ENCODE assay signal across 1 cellular context in the genomic region with DNA sequence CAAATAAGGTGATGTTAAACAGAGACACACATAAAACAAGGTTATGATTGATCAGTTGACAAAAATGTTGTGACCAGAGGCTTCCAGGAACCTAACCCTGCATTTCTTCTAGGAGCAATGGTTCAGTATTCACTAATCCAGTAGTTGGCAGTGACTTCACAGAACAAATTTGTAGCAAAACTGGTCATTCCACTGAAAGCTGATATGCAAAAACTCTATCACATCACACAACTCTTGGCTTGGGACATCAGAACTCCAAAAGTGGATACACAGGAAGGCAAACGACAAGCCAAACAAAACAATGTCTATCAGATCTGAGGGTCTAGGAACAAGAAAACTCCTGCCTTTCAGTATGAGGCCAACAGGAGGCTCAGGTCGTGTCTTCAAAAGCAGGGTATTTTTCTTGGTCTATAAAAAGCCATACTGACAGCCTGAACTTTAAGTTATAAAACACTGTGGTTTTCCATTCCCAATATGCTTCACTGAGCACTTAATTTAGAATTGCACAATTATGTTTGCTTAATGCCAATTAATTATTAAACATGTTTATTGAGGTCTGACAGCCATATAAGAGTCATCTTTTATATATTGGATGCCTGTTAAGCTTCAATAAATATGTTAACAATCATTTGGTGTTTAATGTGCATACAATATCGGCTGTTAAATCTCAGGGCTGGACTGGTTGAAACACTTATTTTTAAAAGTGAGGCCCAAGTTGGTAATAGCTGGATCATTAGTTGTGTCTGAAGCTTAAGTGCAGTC.
TF ChIP-seq lines count a peak whose summit lies in the region.

No MANE protein-coding gene starts in this region.

TF ChIP-seq in GM23338, 12 proteins besides CTCF, POLR2A, EP300 and RAD21:
- TF ChIP-seq JUNB (IDR thresholded peaks at IDR 0.05; ENCODE audit: unreplicated experiment) = no peak
- TF ChIP-seq POLR2AphosphoS5 (IDR thresholded peaks at IDR 0.05; ENCODE audit: low read depth) = no peak
- TF ChIP-seq ZNF331 (CRISPR knock-in tag; IDR thresholded peaks at IDR 0.05; ENCODE audit: low read depth) = no peak
- TF ChIP-seq, protein P1, sequence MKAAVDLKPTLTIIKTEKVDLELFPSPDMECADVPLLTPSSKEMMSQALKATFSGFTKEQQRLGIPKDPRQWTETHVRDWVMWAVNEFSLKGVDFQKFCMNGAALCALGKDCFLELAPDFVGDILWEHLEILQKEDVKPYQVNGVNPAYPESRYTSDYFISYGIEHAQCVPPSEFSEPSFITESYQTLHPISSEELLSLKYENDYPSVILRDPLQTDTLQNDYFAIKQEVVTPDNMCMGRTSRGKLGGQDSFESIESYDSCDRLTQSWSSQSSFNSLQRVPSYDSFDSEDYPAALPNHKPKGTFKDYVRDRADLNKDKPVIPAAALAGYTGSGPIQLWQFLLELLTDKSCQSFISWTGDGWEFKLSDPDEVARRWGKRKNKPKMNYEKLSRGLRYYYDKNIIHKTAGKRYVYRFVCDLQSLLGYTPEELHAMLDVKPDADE (IDR thresholded peaks at IDR 0.05) = no peak
- no peak for TF ChIP-seq ZNF114 (CRISPR knock-in tag; IDR thresholded peaks at IDR 0.05)
- TF ChIP-seq NANOG (IDR thresholded peaks at IDR 0.05; ENCODE audit: borderline replicate concordance) = no peak
- TF ChIP-seq EZH2phosphoT487 (IDR thresholded peaks at IDR 0.05; ENCODE audit: unreplicated experiment) = no peak
- TF ChIP-seq, protein P2, sequence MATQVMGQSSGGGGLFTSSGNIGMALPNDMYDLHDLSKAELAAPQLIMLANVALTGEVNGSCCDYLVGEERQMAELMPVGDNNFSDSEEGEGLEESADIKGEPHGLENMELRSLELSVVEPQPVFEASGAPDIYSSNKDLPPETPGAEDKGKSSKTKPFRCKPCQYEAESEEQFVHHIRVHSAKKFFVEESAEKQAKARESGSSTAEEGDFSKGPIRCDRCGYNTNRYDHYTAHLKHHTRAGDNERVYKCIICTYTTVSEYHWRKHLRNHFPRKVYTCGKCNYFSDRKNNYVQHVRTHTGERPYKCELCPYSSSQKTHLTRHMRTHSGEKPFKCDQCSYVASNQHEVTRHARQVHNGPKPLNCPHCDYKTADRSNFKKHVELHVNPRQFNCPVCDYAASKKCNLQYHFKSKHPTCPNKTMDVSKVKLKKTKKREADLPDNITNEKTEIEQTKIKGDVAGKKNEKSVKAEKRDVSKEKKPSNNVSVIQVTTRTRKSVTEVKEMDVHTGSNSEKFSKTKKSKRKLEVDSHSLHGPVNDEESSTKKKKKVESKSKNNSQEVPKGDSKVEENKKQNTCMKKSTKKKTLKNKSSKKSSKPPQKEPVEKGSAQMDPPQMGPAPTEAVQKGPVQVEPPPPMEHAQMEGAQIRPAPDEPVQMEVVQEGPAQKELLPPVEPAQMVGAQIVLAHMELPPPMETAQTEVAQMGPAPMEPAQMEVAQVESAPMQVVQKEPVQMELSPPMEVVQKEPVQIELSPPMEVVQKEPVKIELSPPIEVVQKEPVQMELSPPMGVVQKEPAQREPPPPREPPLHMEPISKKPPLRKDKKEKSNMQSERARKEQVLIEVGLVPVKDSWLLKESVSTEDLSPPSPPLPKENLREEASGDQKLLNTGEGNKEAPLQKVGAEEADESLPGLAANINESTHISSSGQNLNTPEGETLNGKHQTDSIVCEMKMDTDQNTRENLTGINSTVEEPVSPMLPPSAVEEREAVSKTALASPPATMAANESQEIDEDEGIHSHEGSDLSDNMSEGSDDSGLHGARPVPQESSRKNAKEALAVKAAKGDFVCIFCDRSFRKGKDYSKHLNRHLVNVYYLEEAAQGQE (IDR thresholded peaks at IDR 0.05; ENCODE audit: unreplicated experiment) = no peak
- TF ChIP-seq EZH2 (IDR thresholded peaks at IDR 0.05; ENCODE audit: low read depth, unreplicated experiment) = no peak
- TF ChIP-seq STAT1 (IDR thresholded peaks at IDR 0.05; ENCODE audit: unreplicated experiment) = no peak
- TF ChIP-seq, protein P3, sequence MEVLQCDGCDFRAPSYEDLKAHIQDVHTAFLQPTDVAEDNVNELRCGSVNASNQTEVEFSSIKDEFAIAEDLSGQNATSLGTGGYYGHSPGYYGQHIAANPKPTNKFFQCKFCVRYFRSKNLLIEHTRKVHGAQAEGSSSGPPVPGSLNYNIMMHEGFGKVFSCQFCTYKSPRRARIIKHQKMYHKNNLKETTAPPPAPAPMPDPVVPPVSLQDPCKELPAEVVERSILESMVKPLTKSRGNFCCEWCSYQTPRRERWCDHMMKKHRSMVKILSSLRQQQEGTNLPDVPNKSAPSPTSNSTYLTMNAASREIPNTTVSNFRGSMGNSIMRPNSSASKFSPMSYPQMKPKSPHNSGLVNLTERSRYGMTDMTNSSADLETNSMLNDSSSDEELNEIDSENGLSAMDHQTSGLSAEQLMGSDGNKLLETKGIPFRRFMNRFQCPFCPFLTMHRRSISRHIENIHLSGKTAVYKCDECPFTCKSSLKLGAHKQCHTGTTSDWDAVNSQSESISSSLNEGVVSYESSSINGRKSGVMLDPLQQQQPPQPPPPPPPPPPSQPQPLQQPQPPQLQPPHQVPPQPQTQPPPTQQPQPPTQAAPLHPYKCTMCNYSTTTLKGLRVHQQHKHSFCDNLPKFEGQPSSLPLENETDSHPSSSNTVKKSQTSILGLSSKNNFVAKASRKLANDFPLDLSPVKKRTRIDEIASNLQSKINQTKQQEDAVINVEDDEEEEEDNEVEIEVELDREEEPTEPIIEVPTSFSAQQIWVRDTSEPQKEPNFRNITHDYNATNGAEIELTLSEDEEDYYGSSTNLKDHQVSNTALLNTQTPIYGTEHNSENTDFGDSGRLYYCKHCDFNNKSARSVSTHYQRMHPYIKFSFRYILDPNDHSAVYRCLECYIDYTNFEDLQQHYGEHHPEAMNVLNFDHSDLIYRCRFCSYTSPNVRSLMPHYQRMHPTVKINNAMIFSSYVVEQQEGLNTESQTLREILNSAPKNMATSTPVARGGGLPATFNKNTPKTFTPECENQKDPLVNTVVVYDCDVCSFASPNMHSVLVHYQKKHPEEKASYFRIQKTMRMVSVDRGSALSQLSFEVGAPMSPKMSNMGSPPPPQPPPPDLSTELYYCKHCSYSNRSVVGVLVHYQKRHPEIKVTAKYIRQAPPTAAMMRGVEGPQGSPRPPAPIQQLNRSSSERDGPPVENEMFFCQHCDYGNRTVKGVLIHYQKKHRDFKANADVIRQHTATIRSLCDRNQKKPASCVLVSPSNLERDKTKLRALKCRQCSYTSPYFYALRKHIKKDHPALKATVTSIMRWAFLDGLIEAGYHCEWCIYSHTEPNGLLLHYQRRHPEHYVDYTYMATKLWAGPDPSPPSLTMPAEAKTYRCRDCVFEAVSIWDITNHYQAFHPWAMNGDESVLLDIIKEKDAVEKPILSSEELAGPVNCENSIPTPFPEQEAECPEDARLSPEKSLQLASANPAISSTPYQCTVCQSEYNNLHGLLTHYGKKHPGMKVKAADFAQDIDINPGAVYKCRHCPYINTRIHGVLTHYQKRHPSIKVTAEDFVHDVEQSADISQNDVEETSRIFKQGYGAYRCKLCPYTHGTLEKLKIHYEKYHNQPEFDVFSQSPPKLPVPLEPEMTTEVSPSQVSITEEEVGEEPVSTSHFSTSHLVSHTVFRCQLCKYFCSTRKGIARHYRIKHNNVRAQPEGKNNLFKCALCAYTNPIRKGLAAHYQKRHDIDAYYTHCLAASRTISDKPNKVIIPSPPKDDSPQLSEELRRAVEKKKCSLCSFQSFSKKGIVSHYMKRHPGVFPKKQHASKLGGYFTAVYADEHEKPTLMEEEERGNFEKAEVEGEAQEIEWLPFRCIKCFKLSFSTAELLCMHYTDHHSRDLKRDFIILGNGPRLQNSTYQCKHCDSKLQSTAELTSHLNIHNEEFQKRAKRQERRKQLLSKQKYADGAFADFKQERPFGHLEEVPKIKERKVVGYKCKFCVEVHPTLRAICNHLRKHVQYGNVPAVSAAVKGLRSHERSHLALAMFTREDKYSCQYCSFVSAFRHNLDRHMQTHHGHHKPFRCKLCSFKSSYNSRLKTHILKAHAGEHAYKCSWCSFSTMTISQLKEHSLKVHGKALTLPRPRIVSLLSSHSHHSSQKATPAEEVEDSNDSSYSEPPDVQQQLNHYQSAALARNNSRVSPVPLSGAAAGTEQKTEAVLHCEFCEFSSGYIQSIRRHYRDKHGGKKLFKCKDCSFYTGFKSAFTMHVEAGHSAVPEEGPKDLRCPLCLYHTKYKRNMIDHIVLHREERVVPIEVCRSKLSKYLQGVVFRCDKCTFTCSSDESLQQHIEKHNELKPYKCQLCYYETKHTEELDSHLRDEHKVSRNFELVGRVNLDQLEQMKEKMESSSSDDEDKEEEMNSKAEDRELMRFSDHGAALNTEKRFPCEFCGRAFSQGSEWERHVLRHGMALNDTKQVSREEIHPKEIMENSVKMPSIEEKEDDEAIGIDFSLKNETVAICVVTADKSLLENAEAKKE (CRISPR knock-in tag; IDR thresholded peaks at IDR 0.05) = no peak
- TF ChIP-seq CREB1 (CRISPR knock-in tag; IDR thresholded peaks at IDR 0.05; ENCODE audit: low read depth) = no peak
TF ChIP-seq in GM23338: peak in this region for 0.
